In genomic region chr10:21363087-21363752, GRCh38 we compare ENCODE assay signal across 12 cellular contexts.
DNase-seq lines count a peak whose midpoint lies in the region; ATAC-seq and TF ChIP-seq lines count a peak whose summit lies in the region.
"Had no signal": no experiment of that assay in that cellular context is flagged by ENCODE, and none has a peak within 500 bp of the region (broad histone marks: within the 10 kb centered on the region; RNA-seq: fewer than 3 reads in every experiment).

No MANE protein-coding gene starts in this region.

- no peaks in the 10 kb centered on the region for H3K79me1 ChIP-seq in IMR-90 (ENCODE audit: low read depth in 1 of 2, low read length in 2 of 2)

- H3K27me3 ChIP-seq in IMR-90 (ENCODE audit: control insufficient read depth, insufficient read depth, low read length) (no peaks in the 10 kb centered on the region), smooth muscle cell (ENCODE audit: low read depth) (no peaks in the 10 kb centered on the region)
- H3K27me3 ChIP-seq: body of pancreas had no signal

- no peak for TF ChIP-seq CTCF in IMR-90 (conservative IDR thresholded peaks at IDR 0.05; ENCODE audit: low read depth, low read length)
- no peak for TF ChIP-seq CTCF in smooth muscle cell (IDR thresholded peaks at IDR 0.05; ENCODE audit: borderline replicate concordance, insufficient read depth, poor library complexity, severe bottlenecking)

- peak overlapping the region; percentile 1 for H2BK5ac ChIP-seq in IMR-90 (ENCODE audit: low read depth, low read length, poor library complexity, severe bottlenecking)

- no peak overlapping the region for H2BK120ac ChIP-seq in IMR-90 (ENCODE audit: low read depth, low read length)

- DNase-seq in IMR-90: no peak
- DNase-seq in astrocyte of the hippocampus (ENCODE audit: low read depth, low spot score): peak; percentile 8
- peak; percentile 24 for DNase-seq in kidney tubule cell (ENCODE audit: low spot score)
- DNase-seq in smooth muscle cell (lab: John Stamatoyannopoulos, UW; ENCODE audit: unreplicated experiment): no peak
- DNase-seq in head of caudate nucleus: no peak
- no peak for DNase-seq in stimulated activated CD8-positive, alpha-beta memory T cell treated with anti-CD3 and anti-CD28 coated beads, Interleukin-4, amount 100 ng/mL, for 48 hours
- DNase-seq in NCI-H446 treated with DMSO at 0.1 percent for 48 hours (lab: John Stamatoyannopoulos, UW): no peak
- DNase-seq: activated CD4-positive, alpha-beta T cell treated with anti-CD3 and anti-CD28 coated beads, Interleukin-2, amount 50 U/mL, for 4 hours; activated gamma-delta T cell; body of pancreas; H7; NCI-H2227 treated with DMSO at 0.1 percent for 48 hours had no signal

- H3K9me3 ChIP-seq in IMR-90 (ENCODE audit: control insufficient read depth, insufficient read depth, low read length): no peaks in the 10 kb centered on the region
- H3K9me3 ChIP-seq in smooth muscle cell (replicated peaks; ENCODE audit: low read depth): no peaks in the 10 kb centered on the region
- H3K9me3 ChIP-seq: body of pancreas had no signal

- peaks cover 2% of the 10 kb centered on the region for H3K4me1 ChIP-seq in IMR-90 (ENCODE audit: control insufficient read depth, insufficient read depth, low read length)
- peaks cover 19% of the 10 kb centered on the region for H3K4me1 ChIP-seq in smooth muscle cell (ENCODE audit: low read depth)
- H3K4me1 ChIP-seq: body of pancreas had no signal

- ATAC-seq in IMR-90 (ENCODE audit: low read depth): no peak
- ATAC-seq: body of pancreas had no signal

- H3K27ac ChIP-seq in IMR-90 (ENCODE audit: insufficient read depth, low read length): no peak overlapping the region
- peak overlapping the region; percentile 87 for H3K27ac ChIP-seq in smooth muscle cell (ENCODE audit: low read depth)

- dilution Hi-C loops in IMR-90 (cut with HindIII; ENCODE audit: low sequenced_read_pairs, unreplicated experiment): no loop called here

- TF ChIP-seq POLR2A in IMR-90 (IDR thresholded peaks at IDR 0.05; ENCODE audit: low read depth, low read length): no peak

- peak overlapping the region; percentile 70; the same call in 1 of the 3 replicates for H2BK15ac ChIP-seq in IMR-90 (ENCODE audit: low read depth, low read length)

- H2AFZ ChIP-seq in IMR-90 (replicated peaks; ENCODE audit: low read length, poor library complexity) (peak overlapping the region; percentile 74), smooth muscle cell (ENCODE audit: low read depth) (peak overlapping the region; percentile 15)

- H3K14ac ChIP-seq in IMR-90 (replicated peaks; ENCODE audit: low read depth, low read length): no peak overlapping the region

- 0 out of 2 replicates have a peak overlapping the region, but pooled peaks have one; percentile 27 for H2BK20ac ChIP-seq in IMR-90 (ENCODE audit: low read depth, low read length)

- H3K4me2 ChIP-seq in IMR-90 (ENCODE audit: low read depth, low read length) (no peak overlapping the region), smooth muscle cell (peak overlapping the region; percentile 32)

- H3K23ac ChIP-seq in IMR-90 (ENCODE audit: low read depth, low read length): no peak overlapping the region

- peak overlapping the region; percentile 53 to 63; a peak in 1 of 4 replicates for H4K8ac ChIP-seq in IMR-90 (ENCODE audit: low read depth in 2 of 2, low read length in 2 of 2)

- H2AK9ac ChIP-seq in IMR-90 (replicated peaks; ENCODE audit: low read depth, low read length, poor library complexity): no peak overlapping the region

- H4K91ac ChIP-seq in IMR-90 (ENCODE audit: insufficient read depth, low read depth, low read length): 0 out of 2 replicates have a peak overlapping the region, but pooled peaks have one; percentile 5

- POLR2A ChIA-PET in IMR-90 (lab: Charles Lee; ENCODE audit: unreplicated experiment): no interaction called here

- peaks cover 25% of the 10 kb centered on the region for H3F3A ChIP-seq in smooth muscle cell (ENCODE audit: low read depth)

- H3K4me3 ChIP-seq in IMR-90 (ENCODE audit: insufficient read depth, low read depth, low read length) (no peak overlapping the region), smooth muscle cell (no peak overlapping the region)
- H3K4me3 ChIP-seq: body of pancreas had no signal

- no peak overlapping the region for H2AK5ac ChIP-seq in IMR-90 (ENCODE audit: low read depth, low read length)

- in situ Hi-C loops in IMR-90 (cut with MboI; ENCODE audit: low sequenced_read_pairs): no loop called here

- H3K4ac ChIP-seq in IMR-90 (ENCODE audit: low read depth, low read length): no peak overlapping the region

- BruUV-seq in IMR-90 (replicated peaks; lab: Mats Ljungman, UMichigan): no TSS peak

- WGBS in IMR-90 (ENCODE audit: extremely low coverage in 2 of 2, insufficient read length in 1 of 2), 2 experiments: 83% methylated on average over 1 of the region's 6 CpGs; no CpG with 5 or more reads in 1 of the 2 experiments
- 62% methylated on average over 6 of the region's 6 CpGs for WGBS in smooth muscle cell (ENCODE audit: low lambda C conversion rate)

- CTCF ChIA-PET in IMR-90 (lab: Yijun Ruan, JAX): no interaction called here

- H3K79me2 ChIP-seq in smooth muscle cell (ENCODE audit: low read depth): no peaks in the 10 kb centered on the region

- intact Hi-C loops in IMR-90 (cut with micrococcal nuclease): no loop called here
- intact Hi-C loops in head of caudate nucleus (cut with DNase I): no loop called here

- H3K36me3 ChIP-seq in IMR-90 (ENCODE audit: control insufficient read depth, insufficient read depth, low read length) (no peaks in the 10 kb centered on the region), smooth muscle cell (ENCODE audit: low read depth) (no peaks in the 10 kb centered on the region)

- H3K18ac ChIP-seq in IMR-90 (ENCODE audit: low read depth, low read length): no peak overlapping the region

- H3K56ac ChIP-seq in IMR-90 (ENCODE audit: extremely low read depth, insufficient read depth, low read length): no peak overlapping the region

- H3K9ac ChIP-seq in IMR-90 (ENCODE audit: low read depth, low read length): no peak overlapping the region
- no peak overlapping the region for H3K9ac ChIP-seq in smooth muscle cell (ENCODE audit: low read depth)

- TF ChIP-seq RAD21 in IMR-90 (IDR thresholded peaks at IDR 0.05; ENCODE audit: low read length): no peak

- H3K9me1 ChIP-seq in IMR-90 (ENCODE audit: insufficient read depth, low read length): no peaks in the 10 kb centered on the region; the same call in 1 of the 2 replicates

- H4K20me1 ChIP-seq in IMR-90 (ENCODE audit: insufficient read depth, low read length) (no peaks in the 10 kb centered on the region), smooth muscle cell (ENCODE audit: low read depth) (no peaks in the 10 kb centered on the region)

- no peak overlapping the region for H4K5ac ChIP-seq in IMR-90 (ENCODE audit: low read depth, low read length)

TF ChIP-seq in IMR-90, 13 proteins besides CTCF, POLR2A, EP300 and RAD21:
- TF ChIP-seq RCOR1 (IDR thresholded peaks at IDR 0.05; ENCODE audit: insufficient replicate concordance, low read length) (no peak), FOS (IDR thresholded peaks at IDR 0.05; ENCODE audit: low read depth, low read length) (no peak), ELK1 (IDR thresholded peaks at IDR 0.05; ENCODE audit: borderline replicate concordance, low read depth, low read length) (no peak), MXI1 (IDR thresholded peaks at IDR 0.05; ENCODE audit: borderline replicate concordance, low read depth, low read length) (no peak), MAFK (IDR thresholded peaks at IDR 0.05; ENCODE audit: low read depth, low read length) (no peak), USF2 (IDR thresholded peaks at IDR 0.05; ENCODE audit: low read depth, low read length) (no peak), MAZ (IDR thresholded peaks at IDR 0.05; ENCODE audit: borderline replicate concordance, low read depth, low read length) (no peak)

Comparison
In these comparisons a context has a peak if more than half of its experiments do, and no peak if none do; other contexts are left out.
1. DNase-seq: peak in astrocyte of the hippocampus (single experiment) and kidney tubule cell (single experiment); none in IMR-90 (single experiment), smooth muscle cell (single experiment), head of caudate nucleus (0 of 42), stimulated activated CD8-positive, alpha-beta memory T cell treated with anti-CD3 and anti-CD28 coated beads, Interleukin-4, amount 100 ng/mL, for 48 hours (single experiment) and NCI-H446 treated with DMSO at 0.1 percent for 48 hours (single experiment).